Comparison of ENCODE assay signal across 1 cellular context in genomic region chr4:184647391-184648101, GRCh38.
TF ChIP-seq lines count a peak whose summit lies in the region.

No MANE protein-coding gene starts in this region.

TF ChIP-seq in GM23338, 12 proteins besides CTCF, POLR2A, EP300 and RAD21 (continued from another document):
- TF ChIP-seq REST (IDR thresholded peaks at IDR 0.05; ENCODE audit: unreplicated experiment) (no peak), JUNB (IDR thresholded peaks at IDR 0.05; ENCODE audit: unreplicated experiment) (no peak)
